ENCODE assay signal across 8 cellular contexts in the genomic region with DNA sequence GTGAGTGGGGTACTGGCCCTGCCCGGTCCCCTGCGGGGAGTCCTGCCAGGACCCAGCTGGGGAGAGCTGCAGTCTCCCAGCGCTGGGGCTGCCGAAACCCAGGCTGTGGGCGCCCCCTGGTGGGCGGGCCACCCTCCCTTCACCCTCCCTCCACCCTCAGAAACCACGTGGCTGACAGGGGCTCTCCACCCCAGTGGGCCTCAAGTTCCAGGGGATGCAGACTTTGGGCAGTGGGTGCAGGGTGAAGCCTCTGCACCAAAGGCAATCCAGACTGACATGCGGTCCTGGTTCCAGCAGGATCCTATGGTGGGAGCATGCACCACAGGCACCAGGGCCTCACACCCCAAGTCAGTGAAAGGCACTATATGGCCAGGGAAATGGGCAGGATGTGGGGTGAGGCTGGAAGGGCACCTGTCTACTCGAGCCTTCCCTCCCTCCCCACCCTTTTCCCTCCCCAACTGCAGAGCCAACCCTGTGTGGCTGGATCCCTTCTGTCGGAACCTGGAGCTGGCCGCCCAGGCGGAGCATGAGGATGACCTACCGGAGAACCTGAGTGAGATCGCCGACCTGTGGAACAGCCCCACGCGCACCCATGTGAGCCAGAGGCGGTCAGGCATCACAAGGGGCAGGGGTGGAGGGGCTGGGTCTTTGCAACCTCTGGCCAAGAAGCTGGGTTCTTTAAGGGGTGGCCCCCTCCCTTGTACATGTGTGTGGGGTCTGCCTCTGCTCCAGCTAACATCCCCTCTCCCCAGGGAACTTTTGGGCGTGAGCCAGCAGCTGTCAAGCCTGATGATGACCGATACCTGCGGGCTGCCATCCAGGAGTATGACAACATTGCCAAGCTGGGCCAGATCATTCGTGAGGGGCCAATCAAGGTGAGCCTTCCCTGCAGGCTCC. TPM values are rescaled to one million over a fixed set of nuclear protein-coding genes. Genes with fewer than 3 reads are reported as not detected.
DNase-seq lines count a peak whose midpoint lies in the region; ATAC-seq and TF ChIP-seq lines count a peak whose summit lies in the region.

No MANE protein-coding gene starts in this region.

- no peak overlapping the region for H3K27ac ChIP-seq in thoracic aorta

- no peaks in the 10 kb centered on the region for H3K27me3 Mint-ChIP-seq in activated T-cell treated with anti-CD3 and anti-CD28 coated beads, Interleukin-2, amount 50 U/mL, for 24 hours

- DNase-seq in ELF-1 (ENCODE audit: low read depth, low spot score) (peak; percentile 80), OCI-M1 (lab: John Stamatoyannopoulos, UW) (peak; percentile 84), fibroblast of pulmonary artery (ENCODE audit: low read depth) (peak; percentile 54), nucleus accumbens (lab: John Stamatoyannopoulos, UW) (peak in 50 of 56 donors; percentile 18 to 80 (median 60)), thoracic aorta (ENCODE audit: low spot score) (no peak)
- DNase-seq in activated T-cell treated with anti-CD3 and anti-CD28 coated beads, Interleukin-2, amount 50 U/mL, for 24 hours: peak; percentile 89

- no peak overlapping the region for H3K27ac Mint-ChIP-seq in activated T-cell treated with anti-CD3 and anti-CD28 coated beads, Interleukin-2, amount 50 U/mL, for 24 hours

- no peaks in the 10 kb centered on the region for H3K9me3 ChIP-seq in thoracic aorta

- H3K4me3 ChIP-seq in fibroblast of pulmonary artery (replicated peaks; ENCODE audit: low read depth, low read length) (no peak overlapping the region), thoracic aorta (no peak overlapping the region)

- H3K9me3 Mint-ChIP-seq in activated T-cell treated with anti-CD3 and anti-CD28 coated beads, Interleukin-2, amount 50 U/mL, for 24 hours: no peaks in the 10 kb centered on the region

- H3K4me1 Mint-ChIP-seq in activated T-cell treated with anti-CD3 and anti-CD28 coated beads, Interleukin-2, amount 50 U/mL, for 24 hours (ENCODE audit: low read depth): peaks cover 3% of the 10 kb centered on the region

- no peak overlapping the region for H3K4me3 Mint-ChIP-seq in activated T-cell treated with anti-CD3 and anti-CD28 coated beads, Interleukin-2, amount 50 U/mL, for 24 hours

- H3K36me3 Mint-ChIP-seq in activated T-cell treated with anti-CD3 and anti-CD28 coated beads, Interleukin-2, amount 50 U/mL, for 24 hours (ENCODE audit: low read depth): peaks cover 31% of the 10 kb centered on the region

- H3K4me1 ChIP-seq in thoracic aorta (ENCODE audit: control insufficient read depth in 1 of 2, low read depth in 2 of 2): no peaks in the 10 kb centered on the region

- peak; percentile 79 for TF ChIP-seq CTCF in fibroblast of pulmonary artery (IDR thresholded peaks at IDR 0.05; ENCODE audit: low read length, missing control alignments)
- peak; percentile 83 for TF ChIP-seq CTCF in thoracic aorta (IDR thresholded peaks at IDR 0.05)

- H3K27me3 ChIP-seq in thoracic aorta (replicated peaks; ENCODE audit: insufficient read depth): no peaks in the 10 kb centered on the region

- H3K36me3 ChIP-seq in thoracic aorta: peaks cover 10% of the 10 kb centered on the region

- ATAC-seq in HG02870 (IDR thresholded peaks at IDR 0.05; ENCODE audit: unreplicated experiment) (peak; percentile 63), thoracic aorta (ENCODE audit: insufficient number of reproducible peaks, low FRiP score, low read depth) (peak; percentile 33), HG02678 (IDR thresholded peaks at IDR 0.05; ENCODE audit: unreplicated experiment) (no peak)

RNA-seq across cellular contexts. Expression of a gene that starts 38.8 kb away (rescaled TPM):
- 1,000 to 10,000 TPM; 1,091 to 1,135 TPM for total RNA-seq in thoracic aorta

RNA-seq across cellular contexts. Expression of a gene that starts 38.9 kb away (rescaled TPM):
- 100 to 1,000 TPM in 1 of 2 donors, 10 to 100 TPM in 1; 60.7 to 119 TPM for total RNA-seq in thoracic aorta
